8 cellular contexts compared by ENCODE assay signal in the genomic region with DNA sequence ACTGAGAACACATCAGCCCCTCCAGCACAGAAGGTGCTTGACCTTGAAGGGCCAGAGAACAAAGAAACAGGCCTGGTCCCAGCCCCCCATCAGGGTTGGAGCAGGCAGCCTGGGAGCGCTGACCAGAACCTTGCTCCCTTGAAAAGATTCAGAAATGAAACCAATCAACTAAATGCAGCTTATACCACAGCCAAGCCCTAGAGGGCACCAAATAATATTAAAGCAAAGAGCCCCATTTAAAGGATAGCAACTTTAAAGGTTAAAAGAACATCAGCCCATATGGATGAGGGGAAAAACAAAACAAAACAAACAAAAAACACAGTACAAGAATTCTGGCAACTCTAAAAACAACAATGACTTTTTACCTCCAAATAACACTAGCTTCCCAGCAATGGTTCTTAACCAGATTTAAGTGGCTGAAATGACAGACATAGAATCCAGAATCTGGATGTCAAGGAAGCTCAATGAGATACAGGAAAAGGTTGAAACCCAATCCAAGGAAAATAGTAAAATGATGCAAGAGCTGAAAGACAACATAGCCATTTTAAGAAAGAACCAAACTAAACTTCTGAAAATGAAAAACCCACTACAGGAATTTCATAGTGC.
DNase-seq lines count a peak whose midpoint lies in the region; ATAC-seq and TF ChIP-seq lines count a peak whose summit lies in the region.

No MANE protein-coding gene starts in this region.

- H3K9me3 ChIP-seq in left lung, result no peaks in the 10 kb centered on the region

- no peaks in the 10 kb centered on the region for H3K4me1 ChIP-seq in left lung

- no peaks in the 10 kb centered on the region for H3K36me3 ChIP-seq in left lung

- no peaks in the 10 kb centered on the region for H3K27me3 ChIP-seq in left lung

- peak; percentile 4 for DNase-seq in AG09319 (ENCODE audit: extremely low read depth, low read depth)
- peak; percentile 2 for DNase-seq in HCEC 1CT
- no peak for DNase-seq in left lung
- DNase-seq in amniotic stem cell (lab: John Stamatoyannopoulos, UW), result no peak

- no peak overlapping the region for H3K4me3 ChIP-seq in left lung

- intact Hi-C loops in left lung (cut with DNase I), result no loop called here

- no peak overlapping the region for H3K27ac ChIP-seq in VCaP
- H3K27ac ChIP-seq in left lung, result no peak overlapping the region

- TF ChIP-seq CTCF in AG09319 (IDR thresholded peaks at IDR 0.05; ENCODE audit: low read depth, low read length), result peak; percentile 70
- peak; percentile 84 for TF ChIP-seq CTCF in VCaP (conservative IDR thresholded peaks at IDR 0.05)
- peak in 1 of 2 donors; percentile 43 for TF ChIP-seq CTCF in left lung (IDR thresholded peaks at IDR 0.05)

- ATAC-seq in left lung, result peak; percentile 68
- ATAC-seq in HG03097 (IDR thresholded peaks at IDR 0.05; ENCODE audit: low FRiP score, unreplicated experiment), result no peak
- no peak for ATAC-seq in GM19463 (IDR thresholded peaks at IDR 0.05; ENCODE audit: unreplicated experiment)
- ATAC-seq in HG03442 (IDR thresholded peaks at IDR 0.05; ENCODE audit: unreplicated experiment), result no peak

Comparison
In these comparisons a context has a peak if more than half of its experiments do, and no peak if none do; other contexts are left out.
1. DNase-seq: peak in AG09319 (single experiment) and HCEC 1CT (single experiment); none in left lung (0 of 2) and amniotic stem cell (single experiment).